1 cellular context compared by ENCODE assay signal in the genomic region with DNA sequence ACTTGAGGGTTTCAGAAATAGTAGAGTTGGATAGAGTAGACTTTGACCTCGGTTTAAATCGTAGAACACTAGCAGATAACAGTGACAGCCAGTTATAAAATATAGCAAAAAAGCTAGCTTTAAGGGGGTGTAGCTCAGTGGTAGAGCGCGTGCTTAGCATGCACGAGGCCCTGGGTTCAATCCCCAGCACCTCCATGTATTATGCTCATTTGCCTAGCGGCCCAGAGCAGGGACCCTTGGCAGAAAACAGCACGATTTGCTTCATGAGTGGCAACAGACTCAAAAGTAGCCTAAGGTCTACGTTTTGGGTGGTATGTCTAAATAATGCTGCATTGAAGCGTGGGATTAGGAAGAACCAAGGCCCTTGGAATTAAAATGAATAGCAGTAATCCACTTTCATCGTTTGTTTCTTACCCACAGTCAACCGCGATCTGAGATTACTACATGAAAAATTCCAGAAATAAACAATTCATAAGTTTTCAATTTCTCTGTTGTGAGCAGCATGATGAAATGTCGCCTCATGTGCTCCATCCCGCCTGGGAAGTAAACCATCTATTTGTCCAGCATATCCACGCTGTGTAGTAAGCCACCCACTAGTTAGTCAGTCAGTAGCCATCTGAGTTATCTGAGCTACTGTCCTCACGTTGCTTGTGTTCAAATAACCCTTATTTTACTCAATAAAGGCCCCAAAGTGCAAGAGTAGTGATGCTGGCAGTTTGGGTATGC.
A peak's percentile ranks its signal among the peaks of the same experiment; 100 is the strongest.
TF ChIP-seq lines count a peak whose summit lies in the region.

No MANE protein-coding gene starts in this region.

TF ChIP-seq in K562, 482 proteins besides CTCF, POLR2A, EP300 and RAD21 (continued from another document and continues in another):
- TF ChIP-seq RNF219 (CRISPR knock-in tag; IDR thresholded peaks at IDR 0.05), result 0 out of 2 replicates have a peak, but pooled peaks have one; percentile 12
- TF ChIP-seq CHD1 (IDR thresholded peaks at IDR 0.05; ENCODE audit: low read length), result no peak
- no peak for TF ChIP-seq ZNF232 (CRISPR knock-in tag; IDR thresholded peaks at IDR 0.05)
- TF ChIP-seq, protein P1, sequence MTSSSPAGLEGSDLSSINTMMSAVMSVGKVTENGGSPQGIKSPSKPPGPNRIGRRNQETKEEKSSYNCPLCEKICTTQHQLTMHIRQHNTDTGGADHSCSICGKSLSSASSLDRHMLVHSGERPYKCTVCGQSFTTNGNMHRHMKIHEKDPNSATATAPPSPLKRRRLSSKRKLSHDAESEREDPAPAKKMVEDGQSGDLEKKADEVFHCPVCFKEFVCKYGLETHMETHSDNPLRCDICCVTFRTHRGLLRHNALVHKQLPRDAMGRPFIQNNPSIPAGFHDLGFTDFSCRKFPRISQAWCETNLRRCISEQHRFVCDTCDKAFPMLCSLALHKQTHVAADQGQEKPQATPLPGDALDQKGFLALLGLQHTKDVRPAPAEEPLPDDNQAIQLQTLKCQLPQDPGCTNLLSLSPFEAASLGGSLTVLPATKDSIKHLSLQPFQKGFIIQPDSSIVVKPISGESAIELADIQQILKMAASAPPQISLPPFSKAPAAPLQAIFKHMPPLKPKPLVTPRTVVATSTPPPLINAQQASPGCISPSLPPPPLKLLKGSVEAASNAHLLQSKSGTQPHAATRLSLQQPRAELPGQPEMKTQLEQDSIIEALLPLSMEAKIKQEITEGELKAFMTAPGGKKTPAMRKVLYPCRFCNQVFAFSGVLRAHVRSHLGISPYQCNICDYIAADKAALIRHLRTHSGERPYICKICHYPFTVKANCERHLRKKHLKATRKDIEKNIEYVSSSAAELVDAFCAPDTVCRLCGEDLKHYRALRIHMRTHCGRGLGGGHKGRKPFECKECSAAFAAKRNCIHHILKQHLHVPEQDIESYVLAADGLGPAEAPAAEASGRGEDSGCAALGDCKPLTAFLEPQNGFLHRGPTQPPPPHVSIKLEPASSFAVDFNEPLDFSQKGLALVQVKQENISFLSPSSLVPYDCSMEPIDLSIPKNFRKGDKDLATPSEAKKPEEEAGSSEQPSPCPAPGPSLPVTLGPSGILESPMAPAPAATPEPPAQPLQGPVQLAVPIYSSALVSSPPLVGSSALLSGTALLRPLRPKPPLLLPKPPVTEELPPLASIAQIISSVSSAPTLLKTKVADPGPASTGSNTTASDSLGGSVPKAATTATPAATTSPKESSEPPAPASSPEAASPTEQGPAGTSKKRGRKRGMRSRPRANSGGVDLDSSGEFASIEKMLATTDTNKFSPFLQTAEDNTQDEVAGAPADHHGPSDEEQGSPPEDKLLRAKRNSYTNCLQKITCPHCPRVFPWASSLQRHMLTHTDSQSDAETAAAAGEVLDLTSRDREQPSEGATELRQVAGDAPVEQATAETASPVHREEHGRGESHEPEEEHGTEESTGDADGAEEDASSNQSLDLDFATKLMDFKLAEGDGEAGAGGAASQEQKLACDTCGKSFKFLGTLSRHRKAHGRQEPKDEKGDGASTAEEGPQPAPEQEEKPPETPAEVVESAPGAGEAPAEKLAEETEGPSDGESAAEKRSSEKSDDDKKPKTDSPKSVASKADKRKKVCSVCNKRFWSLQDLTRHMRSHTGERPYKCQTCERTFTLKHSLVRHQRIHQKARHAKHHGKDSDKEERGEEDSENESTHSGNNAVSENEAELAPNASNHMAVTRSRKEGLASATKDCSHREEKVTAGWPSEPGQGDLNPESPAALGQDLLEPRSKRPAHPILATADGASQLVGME (CRISPR knock-in tag; IDR thresholded peaks at IDR 0.05), result 0 out of 2 replicates have a peak, but pooled peaks have one; percentile 17
- no peak for TF ChIP-seq FUS (optimal IDR thresholded peaks at IDR 0.05; ENCODE audit: low read depth, low read length)
- no peak for TF ChIP-seq NFIX (CRISPR knock-in tag; IDR thresholded peaks at IDR 0.05; ENCODE audit: low read depth)
- TF ChIP-seq NONO (IDR thresholded peaks at IDR 0.05; ENCODE audit: low read depth in 2 of 2, low read length in 1 of 2), result 0 out of 4 replicates have a peak, but pooled peaks of 1 of the 2 experiments have one; percentile 42
- no peak for TF ChIP-seq TEAD2 (tag; IDR thresholded peaks at IDR 0.05)
- TF ChIP-seq, protein P2, sequence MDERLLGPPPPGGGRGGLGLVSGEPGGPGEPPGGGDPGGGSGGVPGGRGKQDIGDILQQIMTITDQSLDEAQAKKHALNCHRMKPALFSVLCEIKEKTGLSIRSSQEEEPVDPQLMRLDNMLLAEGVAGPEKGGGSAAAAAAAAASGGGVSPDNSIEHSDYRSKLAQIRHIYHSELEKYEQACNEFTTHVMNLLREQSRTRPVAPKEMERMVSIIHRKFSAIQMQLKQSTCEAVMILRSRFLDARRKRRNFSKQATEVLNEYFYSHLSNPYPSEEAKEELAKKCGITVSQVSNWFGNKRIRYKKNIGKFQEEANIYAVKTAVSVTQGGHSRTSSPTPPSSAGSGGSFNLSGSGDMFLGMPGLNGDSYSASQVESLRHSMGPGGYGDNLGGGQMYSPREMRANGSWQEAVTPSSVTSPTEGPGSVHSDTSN (CRISPR knock-in tag; IDR thresholded peaks at IDR 0.05; ENCODE audit: low read depth), result no peak
- TF ChIP-seq, protein P2 (tag; conservative IDR thresholded peaks at IDR 0.05; ENCODE audit: low read depth), result peak; percentile 52; the same call in 1 of the 2 replicates
- peak; percentile 71 for TF ChIP-seq CEBPB (tag; IDR thresholded peaks at IDR 0.05)
- TF ChIP-seq IRF9 (tag; IDR thresholded peaks at IDR 0.05), result no peak
- peak; percentile 77 for TF ChIP-seq ZBTB8A (IDR thresholded peaks at IDR 0.05; ENCODE audit: partially characterized antibody)
- no peak for TF ChIP-seq ZNF586 (CRISPR knock-in tag; conservative IDR thresholded peaks at IDR 0.05)
- TF ChIP-seq, protein P3, sequence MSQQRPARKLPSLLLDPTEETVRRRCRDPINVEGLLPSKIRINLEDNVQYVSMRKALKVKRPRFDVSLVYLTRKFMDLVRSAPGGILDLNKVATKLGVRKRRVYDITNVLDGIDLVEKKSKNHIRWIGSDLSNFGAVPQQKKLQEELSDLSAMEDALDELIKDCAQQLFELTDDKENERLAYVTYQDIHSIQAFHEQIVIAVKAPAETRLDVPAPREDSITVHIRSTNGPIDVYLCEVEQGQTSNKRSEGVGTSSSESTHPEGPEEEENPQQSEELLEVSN (IDR thresholded peaks at IDR 0.05; ENCODE audit: borderline replicate concordance in 1 of 2, extremely low read depth in 1 of 2, insufficient read depth in 1 of 2, insufficient read length in 1 of 2, low read depth in 1 of 2, low read length in 1 of 2, poor library complexity in 1 of 2, severe bottlenecking in 1 of 2), result peak; percentile 61 to 91
- peak; percentile 100 for TF ChIP-seq POLR2H (tag; IDR thresholded peaks at IDR 0.05; ENCODE audit: low read depth)
- TF ChIP-seq SMAD4 (CRISPR knock-in tag; conservative IDR thresholded peaks at IDR 0.05), result peak; percentile 70
- no peak for TF ChIP-seq ZNF282 (CRISPR knock-in tag; IDR thresholded peaks at IDR 0.05)
- 0 out of 2 replicates have a peak, but pooled peaks have one; percentile 5 for TF ChIP-seq ELF2 (CRISPR knock-in tag; IDR thresholded peaks at IDR 0.05)
- peak; percentile 79; the same call in 1 of the 2 replicates for TF ChIP-seq OTX1 (CRISPR knock-in tag; IDR thresholded peaks at IDR 0.05)
- peak; percentile 88 for TF ChIP-seq SP1 (CRISPR knock-in tag; IDR thresholded peaks at IDR 0.05)
- no peak for TF ChIP-seq KAT8 (IDR thresholded peaks at IDR 0.05; ENCODE audit: low read depth)
- TF ChIP-seq HNRNPK (IDR thresholded peaks at IDR 0.05; ENCODE audit: low read depth, low read length, poor library complexity, severe bottlenecking), result no peak
- TF ChIP-seq PCBP2 (IDR thresholded peaks at IDR 0.05; ENCODE audit: low read depth, low read length, poor library complexity, severe bottlenecking), result no peak
- TF ChIP-seq, protein P4, sequence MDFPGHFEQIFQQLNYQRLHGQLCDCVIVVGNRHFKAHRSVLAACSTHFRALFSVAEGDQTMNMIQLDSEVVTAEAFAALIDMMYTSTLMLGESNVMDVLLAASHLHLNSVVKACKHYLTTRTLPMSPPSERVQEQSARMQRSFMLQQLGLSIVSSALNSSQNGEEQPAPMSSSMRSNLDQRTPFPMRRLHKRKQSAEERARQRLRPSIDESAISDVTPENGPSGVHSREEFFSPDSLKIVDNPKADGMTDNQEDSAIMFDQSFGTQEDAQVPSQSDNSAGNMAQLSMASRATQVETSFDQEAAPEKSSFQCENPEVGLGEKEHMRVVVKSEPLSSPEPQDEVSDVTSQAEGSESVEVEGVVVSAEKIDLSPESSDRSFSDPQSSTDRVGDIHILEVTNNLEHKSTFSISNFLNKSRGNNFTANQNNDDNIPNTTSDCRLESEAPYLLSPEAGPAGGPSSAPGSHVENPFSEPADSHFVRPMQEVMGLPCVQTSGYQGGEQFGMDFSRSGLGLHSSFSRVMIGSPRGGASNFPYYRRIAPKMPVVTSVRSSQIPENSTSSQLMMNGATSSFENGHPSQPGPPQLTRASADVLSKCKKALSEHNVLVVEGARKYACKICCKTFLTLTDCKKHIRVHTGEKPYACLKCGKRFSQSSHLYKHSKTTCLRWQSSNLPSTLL (IDR thresholded peaks at IDR 0.05), result peak; percentile 71; the same call in 1 of the 2 replicates
- TF ChIP-seq POLR2AphosphoS2 (IDR thresholded peaks at IDR 0.05; ENCODE audit: low read length), result no peak
- TF ChIP-seq, protein P5, sequence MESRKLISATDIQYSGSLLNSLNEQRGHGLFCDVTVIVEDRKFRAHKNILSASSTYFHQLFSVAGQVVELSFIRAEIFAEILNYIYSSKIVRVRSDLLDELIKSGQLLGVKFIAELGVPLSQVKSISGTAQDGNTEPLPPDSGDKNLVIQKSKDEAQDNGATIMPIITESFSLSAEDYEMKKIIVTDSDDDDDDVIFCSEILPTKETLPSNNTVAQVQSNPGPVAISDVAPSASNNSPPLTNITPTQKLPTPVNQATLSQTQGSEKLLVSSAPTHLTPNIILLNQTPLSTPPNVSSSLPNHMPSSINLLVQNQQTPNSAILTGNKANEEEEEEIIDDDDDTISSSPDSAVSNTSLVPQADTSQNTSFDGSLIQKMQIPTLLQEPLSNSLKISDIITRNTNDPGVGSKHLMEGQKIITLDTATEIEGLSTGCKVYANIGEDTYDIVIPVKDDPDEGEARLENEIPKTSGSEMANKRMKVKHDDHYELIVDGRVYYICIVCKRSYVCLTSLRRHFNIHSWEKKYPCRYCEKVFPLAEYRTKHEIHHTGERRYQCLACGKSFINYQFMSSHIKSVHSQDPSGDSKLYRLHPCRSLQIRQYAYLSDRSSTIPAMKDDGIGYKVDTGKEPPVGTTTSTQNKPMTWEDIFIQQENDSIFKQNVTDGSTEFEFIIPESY (CRISPR knock-in tag; IDR thresholded peaks at IDR 0.05), result peak; percentile 55
- TF ChIP-seq CCNT2 (IDR thresholded peaks at IDR 0.05; ENCODE audit: borderline replicate concordance, extremely low read depth, insufficient read length, low read depth, low read length), result no peak
- TF ChIP-seq KAT7 (CRISPR knock-in tag; IDR thresholded peaks at IDR 0.05; ENCODE audit: borderline replicate concordance), result peak; percentile 78
- no peak for TF ChIP-seq CBFB (CRISPR knock-in tag; IDR thresholded peaks at IDR 0.05)
